20 cellular contexts compared by ENCODE assay signal in genomic region chr14:64954491-64955240, GRCh38. TPM values are rescaled to one million over a fixed set of nuclear protein-coding genes. Genes with fewer than 3 reads are reported as not detected.
DNase-seq lines count a peak whose midpoint lies in the region; ATAC-seq, FAIRE-seq and TF ChIP-seq lines count a peak whose summit lies in the region.
"Had no signal": no experiment of that assay in that cellular context is flagged by ENCODE, and none has a peak within 500 bp of the region (broad histone marks: within the 10 kb centered on the region; RNA-seq: fewer than 3 reads in every experiment).

No MANE protein-coding gene starts in this region.

- H3K4me1 ChIP-seq in GM23338 (ENCODE audit: insufficient read depth) (peaks cover 28% of the 10 kb centered on the region), NT2/D1 (ENCODE audit: insufficient read depth, insufficient read length) (peaks cover 11% of the 10 kb centered on the region), hepatocyte (ENCODE audit: insufficient read depth) (no peaks in the 10 kb centered on the region), sigmoid colon (peaks cover 0 to 11% (median 0%) of the 10 kb centered on the region in 4 donors)
- H3K4me1 ChIP-seq: HAP-1 had no signal

- H3K36me3 Mint-ChIP-seq in GM23338 (ENCODE audit: low read depth): peaks cover 27% of the 10 kb centered on the region
- peaks cover 15% of the 10 kb centered on the region for H3K36me3 Mint-ChIP-seq in osteocyte (ENCODE audit: unreplicated experiment)

- TF ChIP-seq POLR2A in sigmoid colon (IDR thresholded peaks at IDR 0.05): no peak

- H3K4me2 ChIP-seq in GM23338: no peak overlapping the region
- H3K4me2 ChIP-seq in hepatocyte: no peak overlapping the region

- intact Hi-C loops in sigmoid colon (cut with DNase I): no loop called here

- WGBS in hepatocyte (ENCODE audit: low lambda C conversion rate, missing lambda C conversion rate): 94% methylated on average over 9 of the region's 9 CpGs
- 92 to 97% methylated on average over 9 of the region's 9 CpGs for WGBS in sigmoid colon, 2 donors

- H3K4me1 Mint-ChIP-seq in GM23338 (peaks cover 40% of the 10 kb centered on the region), osteocyte (ENCODE audit: unreplicated experiment) (no peaks in the 10 kb centered on the region)

- H3K9me3 Mint-ChIP-seq in GM23338 (no peaks in the 10 kb centered on the region; the same call in 2 of the 3 replicates), osteocyte (ENCODE audit: unreplicated experiment) (no peaks in the 10 kb centered on the region)
- H3K9me3 Mint-ChIP-seq: CD8-positive, alpha-beta T cell had no signal

- H3K27ac ChIP-seq in GM23338 (ENCODE audit: low read depth) (peak overlapping the region; percentile 75; the same call in 1 of the 2 replicates), hepatocyte (peak overlapping the region; percentile 16), sigmoid colon (no peak overlapping the region)
- H3K27ac ChIP-seq: BLaER1 had no signal

- TF ChIP-seq CTCF in GM23338 (conservative IDR thresholded peaks at IDR 0.05; ENCODE audit: low read depth in 2 of 2): no peak
- no peak for TF ChIP-seq CTCF in hepatocyte (IDR thresholded peaks at IDR 0.05; ENCODE audit: poor library complexity)
- TF ChIP-seq CTCF in sigmoid colon (IDR thresholded peaks at IDR 0.05): no peak
- TF ChIP-seq CTCF in D721Med (IDR thresholded peaks at IDR 0.05; ENCODE audit: insufficient read depth, missing control alignments): no peak
- TF ChIP-seq CTCF in osteocyte (IDR thresholded peaks at IDR 0.05): no peak

- DNase-seq in GM23338 (ENCODE audit: low spot score): no peak
- no peak for DNase-seq in NT2/D1 (ENCODE audit: low read depth, low spot score)
- DNase-seq in hepatocyte (ENCODE audit: low spot score): no peak
- peak; percentile 40 for DNase-seq in sigmoid colon
- DNase-seq in D721Med (ENCODE audit: insufficient read length, low spot score): no peak
- no peak for DNase-seq in osteocyte (ENCODE audit: extremely low spot score, unreplicated experiment)
- no peak for DNase-seq in inferior parietal cortex (ENCODE audit: extremely low spot score)
- DNase-seq: CD8-positive, alpha-beta T cell; NCI-H1417 treated with DMSO at 0.1 percent for 48 hours; NCI-H1930; NCI-H226; NCI-H524 treated with DMSO at 0.1 percent for 48 hours had no signal

- H4K20me1 ChIP-seq in GM23338 (replicated peaks; ENCODE audit: insufficient read depth): no peaks in the 10 kb centered on the region; the same call in 1 of the 2 replicates
- no peaks in the 10 kb centered on the region for H4K20me1 ChIP-seq in hepatocyte (ENCODE audit: insufficient read depth, poor library complexity, severe bottlenecking)

- no peak overlapping the region for H2AFZ ChIP-seq in GM23338
- H2AFZ ChIP-seq in hepatocyte: no peak overlapping the region

- H3K27me3 ChIP-seq in GM23338 (ENCODE audit: insufficient read depth) (no peaks in the 10 kb centered on the region), NT2/D1 (ENCODE audit: insufficient read depth, insufficient read length) (no peaks in the 10 kb centered on the region), hepatocyte (no peaks in the 10 kb centered on the region), sigmoid colon (no peaks in the 10 kb centered on the region)
- H3K27me3 ChIP-seq: BLaER1 had no signal

- H3K36me3 ChIP-seq in GM23338 (ENCODE audit: insufficient read depth): no peaks in the 10 kb centered on the region; the same call in 1 of the 2 replicates
- peaks cover 42% of the 10 kb centered on the region for H3K36me3 ChIP-seq in NT2/D1 (ENCODE audit: insufficient read depth, insufficient read length, low read length)
- no peaks in the 10 kb centered on the region for H3K36me3 ChIP-seq in hepatocyte (replicated peaks; ENCODE audit: insufficient read depth, low read depth)
- no peaks in the 10 kb centered on the region for H3K36me3 ChIP-seq in sigmoid colon

- FAIRE-seq in D721Med (lab: Jason Lieb, UNC): no peak
- FAIRE-seq: GM12892, GM18507 had no signal

- H3K4me3 Mint-ChIP-seq in GM23338 (no peak overlapping the region), osteocyte (ENCODE audit: unreplicated experiment) (no peak overlapping the region)
- H3K4me3 Mint-ChIP-seq: CD8-positive, alpha-beta T cell had no signal

- H3K79me2 ChIP-seq in GM23338 (replicated peaks; ENCODE audit: insufficient read depth) (peaks cover 9% of the 10 kb centered on the region), hepatocyte (peaks cover 3% of the 10 kb centered on the region)

- H3K9me2 ChIP-seq in GM23338 (ENCODE audit: insufficient read depth) (no peaks in the 10 kb centered on the region), hepatocyte (replicated peaks; ENCODE audit: insufficient read depth) (no peaks in the 10 kb centered on the region)

- H3K27ac Mint-ChIP-seq in GM23338: peak overlapping the region; percentile 68; the same call in 1 of the 2 replicates
- no peak overlapping the region for H3K27ac Mint-ChIP-seq in osteocyte (ENCODE audit: unreplicated experiment)
- H3K27ac Mint-ChIP-seq: CD8-positive, alpha-beta T cell had no signal

- H3F3A ChIP-seq in GM23338 (replicated peaks; ENCODE audit: low read depth): peaks cover 10% of the 10 kb centered on the region

- ATAC-seq in GM23338: no peak
- ATAC-seq: CD8-positive, alpha-beta T cell; Panc1 had no signal

- no peak for TF ChIP-seq EP300 in sigmoid colon (IDR thresholded peaks at IDR 0.05)

- no peaks in the 10 kb centered on the region for H3K9me3 ChIP-seq in NT2/D1 (ENCODE audit: insufficient read depth, low read length)
- H3K9me3 ChIP-seq in hepatocyte (ENCODE audit: low read depth): no peaks in the 10 kb centered on the region
- no peaks in the 10 kb centered on the region for H3K9me3 ChIP-seq in sigmoid colon
- H3K9me3 ChIP-seq: BLaER1, HAP-1 had no signal

- H3K4me3 ChIP-seq in GM23338: no peak overlapping the region
- H3K4me3 ChIP-seq in NT2/D1 (ENCODE audit: insufficient read length, low read depth): no peak overlapping the region
- no peak overlapping the region for H3K4me3 ChIP-seq in hepatocyte
- no peak overlapping the region for H3K4me3 ChIP-seq in sigmoid colon
- H3K4me3 ChIP-seq: BLaER1, HAP-1 had no signal

- H3K27me3 Mint-ChIP-seq in GM23338 (ENCODE audit: insufficient read depth, low read depth, poor library complexity) (peaks cover 1% of the 10 kb centered on the region), osteocyte (ENCODE audit: unreplicated experiment) (no peaks in the 10 kb centered on the region)

- peak overlapping the region; percentile 10 for H3K9ac ChIP-seq in NT2/D1 (ENCODE audit: insufficient read length, low read depth)
- H3K9ac ChIP-seq: BLaER1 had no signal

TF ChIP-seq in GM23338, 12 proteins besides CTCF, POLR2A, EP300 and RAD21 (continues in another document):
- TF ChIP-seq NANOG (IDR thresholded peaks at IDR 0.05; ENCODE audit: borderline replicate concordance) (no peak), POLR2AphosphoS5 (IDR thresholded peaks at IDR 0.05; ENCODE audit: low read depth) (no peak), REST (IDR thresholded peaks at IDR 0.05; ENCODE audit: unreplicated experiment) (no peak)

RNA-seq across cellular contexts. Expression of gene GPX2, which starts 12.1 kb away (rescaled TPM):
- 1.8 and 2.2 TPM in 2 replicates for total RNA-seq in GM23338 (2014; rRNA removed; shearing (Covaris generic))
- 0.78 TPM in 2 replicates for polyA plus RNA-seq in GM23338 (2016; fragmentation: Nextera tagmentation; extraction: Ambion mirVana)
- 59.8 and 88.9 TPM in 2 replicates for total RNA-seq in hepatocyte
- 75.5 and 115 TPM in 2 replicates for polyA plus RNA-seq in hepatocyte
- 1 to 10 TPM in 1 of 4 donors, not detected in 3; 1.9 TPM for total RNA-seq in sigmoid colon
- polyA plus RNA-seq in sigmoid colon: 1,000 to 10,000 TPM in 1 of 3 donors, 100 to 1,000 TPM in 2; 336 to 1,392 (median 412) TPM
- not detected in 2 replicates for total RNA-seq in osteocyte
- total RNA-seq: A673; CD8-positive, alpha-beta T cell; M059J; SK-MEL-5 had no signal

RNA-seq across cellular contexts. Expression of gene RAB15, which starts 17.5 kb away (rescaled TPM):
- total RNA-seq in GM23338 (2014; rRNA removed; shearing (Covaris generic)): 43.3 and 47.3 TPM in 2 replicates
- 17.4 and 20.0 TPM in 2 replicates for polyA plus RNA-seq in GM23338 (2016; fragmentation: Nextera tagmentation; extraction: Ambion mirVana)
- 33.8 and 34.0 TPM in 2 replicates for total RNA-seq in hepatocyte
- 38.7 and 40.6 TPM in 2 replicates for polyA plus RNA-seq in hepatocyte
- 10 to 100 TPM in 1 of 4 donors, 1 to 10 TPM in 3; 1.8 to 11.6 (median 4.0) TPM for total RNA-seq in sigmoid colon
- 10 to 100 TPM; 28.9 to 31.8 (median 29.4) TPM for polyA plus RNA-seq in sigmoid colon
- 27.5 and 27.6 TPM in 2 replicates for total RNA-seq in osteocyte

RNA-seq across cellular contexts. Expression of gene FNTB, which starts 32.0 kb away (rescaled TPM):
- total RNA-seq in GM23338 (2014; rRNA removed; shearing (Covaris generic)): 10.7 and 12.5 TPM in 2 replicates
- polyA plus RNA-seq in GM23338 (2016; fragmentation: Nextera tagmentation; extraction: Ambion mirVana) (7.8 and 8.6 TPM in 2 replicates), hepatocyte (19.5 and 24.3 TPM in 2 replicates), sigmoid colon (1 to 10 TPM; 6.9 to 8.4 (median 8.3) TPM)
- total RNA-seq in hepatocyte (11.3 and 18.1 TPM in 2 replicates), sigmoid colon (10 to 100 TPM; 10.7 to 13.0 (median 11.9) TPM), osteocyte (18.6 and 23.2 TPM in 2 replicates)

RNA-seq across cellular contexts. Expression of gene CHURC1, which starts 40.4 kb away (rescaled TPM):
- 24.7 and 42.0 TPM in 2 replicates for total RNA-seq in GM23338 (2014; rRNA removed; shearing (Covaris generic))
- polyA plus RNA-seq in GM23338 (2016; fragmentation: Nextera tagmentation; extraction: Ambion mirVana) (218 and 225 TPM in 2 replicates), hepatocyte (134 TPM in 2 replicates), sigmoid colon (10 to 100 TPM; 41.8 to 46.2 (median 42.5) TPM)
- total RNA-seq in hepatocyte (62.4 and 71.1 TPM in 2 replicates), sigmoid colon (100 to 1,000 TPM; 110 to 161 (median 142) TPM), osteocyte (51.6 and 53.1 TPM in 2 replicates)

Comparison
In these comparisons a context has a peak if more than half of its experiments do, and no peak if none do; other contexts are left out.
1. H3K27ac ChIP-seq: peak in GM23338 (single experiment) and hepatocyte (single experiment); none in sigmoid colon (0 of 4).
2. RNA of gene GPX2, which starts 12.1 kb away (total RNA-seq): 59.8 to 88.9 TPM in hepatocyte; 1.8 to 2.2 TPM in GM23338, 1.9 TPM in sigmoid colon and not detected in osteocyte; every median in the first group is over 10 times any median in the second.